In genomic region chr1:15919316-15919715, GRCh38 we compare ENCODE assay signal across 8 cellular contexts. TPM values are rescaled to one million over a fixed set of nuclear protein-coding genes. Genes with fewer than 3 reads are reported as not detected.
DNase-seq lines count a peak whose midpoint lies in the region; ATAC-seq and TF ChIP-seq lines count a peak whose summit lies in the region.

No MANE protein-coding gene starts in this region.

- H3K4me3 ChIP-seq in lower leg skin (ENCODE audit: low read depth, poor library complexity, severe bottlenecking) = no peak overlapping the region

- TF ChIP-seq POLR2A in lower leg skin (IDR thresholded peaks at IDR 0.05) = no peak

- peak; percentile 18 for DNase-seq in activated CD8-positive, alpha-beta memory T cell treated with anti-CD3 and anti-CD28 coated beads, Interleukin-2, amount 50 U/mL, for 1 hour (ENCODE audit: extremely low read depth)
- DNase-seq in mucosa of gallbladder (ENCODE audit: low spot score) = peak; percentile 9
- DNase-seq in NCI-H1930 (lab: John Stamatoyannopoulos, UW) = no peak
- DNase-seq in NCI-H1105 treated with DMSO at 0.1 percent for 48 hours (lab: John Stamatoyannopoulos, UW) = no peak
- DNase-seq in GM19240 (ENCODE audit: insufficient read length, low spot score) = no peak
- no peak for DNase-seq in lower leg skin (ENCODE audit: low spot score in 2 of 2)

- WGBS in lower leg skin, 2 donors = 37 to 49% methylated on average over 7 of the region's 7 CpGs

- intact Hi-C loops in lower leg skin (cut with DNase I; ENCODE audit: low total_unique reads) = no loop called here

- ATAC-seq in GM18520 (IDR thresholded peaks at IDR 0.05; ENCODE audit: unreplicated experiment) (peak; percentile 65), HG03135 (IDR thresholded peaks at IDR 0.05; ENCODE audit: unreplicated experiment) (peak; percentile 87)

- TF ChIP-seq CTCF in lower leg skin (IDR thresholded peaks at IDR 0.05) = no peak

RNA-seq across cellular contexts. Expression of gene ZBTB17, which starts 56.6 kb away (rescaled TPM):
- total RNA-seq in mucosa of gallbladder = 41.3 TPM
- 10 to 100 TPM; 25.9 to 42.4 (median 29.3) TPM for total RNA-seq in lower leg skin

Comparison
In these comparisons a context has a peak if more than half of its experiments do, and no peak if none do; other contexts are left out.
1. DNase-seq: peak in activated CD8-positive, alpha-beta memory T cell treated with anti-CD3 and anti-CD28 coated beads, Interleukin-2, amount 50 U/mL, for 1 hour (single experiment) and mucosa of gallbladder (single experiment); none in NCI-H1930 (0 of 2), NCI-H1105 treated with DMSO at 0.1 percent for 48 hours (single experiment), GM19240 (single experiment) and lower leg skin (0 of 2).